Comparison of ENCODE assay signal across 1 cellular context in the genomic region with DNA sequence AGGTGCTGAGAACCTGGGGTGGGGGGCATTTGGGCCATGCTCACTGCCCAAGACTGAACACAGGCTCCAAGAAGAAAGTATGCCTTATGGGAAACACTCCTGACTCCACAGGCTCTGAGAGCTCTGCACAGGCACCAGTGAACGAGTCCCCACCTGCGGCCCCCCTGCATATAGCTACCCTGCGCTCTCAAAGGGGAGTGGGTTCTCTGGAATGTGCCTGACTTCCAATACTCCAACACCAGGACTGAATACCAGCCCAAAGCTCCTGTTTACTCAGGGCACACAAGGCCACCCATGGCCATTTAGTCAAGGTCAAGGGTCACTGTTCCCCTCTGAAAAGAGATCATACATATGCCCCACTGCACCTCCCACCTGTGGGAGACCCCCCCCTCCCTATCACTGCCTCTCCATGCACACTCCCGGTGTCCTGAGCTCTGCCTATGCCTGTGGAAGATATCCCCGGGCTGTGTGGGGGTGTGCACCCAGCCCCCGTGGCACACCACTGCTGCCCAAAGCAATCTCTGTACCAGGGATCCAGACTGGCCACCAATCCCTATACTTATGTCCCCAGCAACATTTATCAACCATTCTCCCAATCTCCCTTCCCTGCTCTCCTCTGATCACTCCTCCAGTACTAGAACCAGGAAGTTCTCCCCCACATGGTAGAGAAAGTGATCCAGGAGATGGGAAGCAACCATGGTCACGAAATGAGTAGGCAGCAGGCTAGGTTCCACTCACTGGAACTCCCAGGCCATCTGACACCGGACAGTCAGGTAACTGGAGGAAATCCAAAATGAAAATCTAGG.
TF ChIP-seq lines count a peak whose summit lies in the region.

No MANE protein-coding gene starts in this region.

TF ChIP-seq in HepG2, 621 proteins besides CTCF, POLR2A, EP300 and RAD21 (continued from another document and continues in another):
- no peak for TF ChIP-seq NFAT5 (CRISPR knock-in tag; IDR thresholded peaks at IDR 0.05)
- no peak for TF ChIP-seq CC2D1A (CRISPR knock-in tag; IDR thresholded peaks at IDR 0.05)
- no peak for TF ChIP-seq MTA3 (CRISPR knock-in tag; IDR thresholded peaks at IDR 0.05)
- TF ChIP-seq ZFP1 (CRISPR knock-in tag; IDR thresholded peaks at IDR 0.05) = peak; percentile 53; the same call in 1 of the 2 replicates
- no peak for TF ChIP-seq ZNF20 (CRISPR knock-in tag; IDR thresholded peaks at IDR 0.05)
- no peak for TF ChIP-seq ZFP62 (CRISPR knock-in tag; IDR thresholded peaks at IDR 0.05)
- TF ChIP-seq, protein P1, sequence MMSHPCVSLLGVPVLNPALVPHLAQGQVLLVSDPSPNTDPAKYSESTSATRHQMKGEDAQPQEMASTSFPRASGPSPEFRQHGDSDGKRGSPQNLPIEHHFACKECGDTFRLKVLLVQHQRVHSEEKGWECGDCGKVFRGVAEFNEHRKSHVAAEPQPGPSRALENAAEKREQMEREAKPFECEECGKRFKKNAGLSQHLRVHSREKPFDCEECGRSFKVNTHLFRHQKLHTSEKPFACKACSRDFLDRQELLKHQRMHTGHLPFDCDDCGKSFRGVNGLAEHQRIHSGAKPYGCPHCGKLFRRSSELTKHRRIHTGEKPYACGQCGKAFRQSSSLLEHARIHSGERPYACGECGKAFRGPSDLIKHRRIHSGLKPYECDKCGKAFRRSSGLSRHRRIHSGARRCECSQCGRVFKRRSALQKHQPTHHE (CRISPR knock-in tag; IDR thresholded peaks at IDR 0.05; ENCODE audit: borderline replicate concordance) = no peak
- no peak for TF ChIP-seq ZNF773 (CRISPR knock-in tag; IDR thresholded peaks at IDR 0.05; ENCODE audit: borderline replicate concordance)
- TF ChIP-seq ZNF143 (CRISPR knock-in tag; IDR thresholded peaks at IDR 0.05) = peak; percentile 39; the same call in 1 of the 2 replicates
- TF ChIP-seq SP5 (CRISPR knock-in tag; IDR thresholded peaks at IDR 0.05; ENCODE audit: borderline replicate concordance, low read depth) = peak; percentile 99
- TF ChIP-seq SIX4 (CRISPR knock-in tag; IDR thresholded peaks at IDR 0.05) = peak; percentile 98
- TF ChIP-seq, protein P2, sequence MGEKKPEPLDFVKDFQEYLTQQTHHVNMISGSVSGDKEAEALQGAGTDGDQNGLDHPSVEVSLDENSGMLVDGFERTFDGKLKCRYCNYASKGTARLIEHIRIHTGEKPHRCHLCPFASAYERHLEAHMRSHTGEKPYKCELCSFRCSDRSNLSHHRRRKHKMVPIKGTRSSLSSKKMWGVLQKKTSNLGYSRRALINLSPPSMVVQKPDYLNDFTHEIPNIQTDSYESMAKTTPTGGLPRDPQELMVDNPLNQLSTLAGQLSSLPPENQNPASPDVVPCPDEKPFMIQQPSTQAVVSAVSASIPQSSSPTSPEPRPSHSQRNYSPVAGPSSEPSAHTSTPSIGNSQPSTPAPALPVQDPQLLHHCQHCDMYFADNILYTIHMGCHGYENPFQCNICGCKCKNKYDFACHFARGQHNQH (CRISPR knock-in tag; IDR thresholded peaks at IDR 0.05) = peak; percentile 75
- TF ChIP-seq RBFOX2 (IDR thresholded peaks at IDR 0.05; ENCODE audit: low read depth, low read length) = no peak
- TF ChIP-seq CREB1 (IDR thresholded peaks at IDR 0.05) = no peak
- TF ChIP-seq CREB1 (CRISPR knock-in tag; IDR thresholded peaks at IDR 0.05) = 0 out of 2 replicates have a peak, but pooled peaks have one; percentile 48
- TF ChIP-seq ZKSCAN8 (CRISPR knock-in tag; IDR thresholded peaks at IDR 0.05; ENCODE audit: borderline replicate concordance) = peak; percentile 85
- TF ChIP-seq RXRB (CRISPR knock-in tag; IDR thresholded peaks at IDR 0.05; ENCODE audit: borderline replicate concordance) = peak; percentile 93
- TF ChIP-seq, protein P3, sequence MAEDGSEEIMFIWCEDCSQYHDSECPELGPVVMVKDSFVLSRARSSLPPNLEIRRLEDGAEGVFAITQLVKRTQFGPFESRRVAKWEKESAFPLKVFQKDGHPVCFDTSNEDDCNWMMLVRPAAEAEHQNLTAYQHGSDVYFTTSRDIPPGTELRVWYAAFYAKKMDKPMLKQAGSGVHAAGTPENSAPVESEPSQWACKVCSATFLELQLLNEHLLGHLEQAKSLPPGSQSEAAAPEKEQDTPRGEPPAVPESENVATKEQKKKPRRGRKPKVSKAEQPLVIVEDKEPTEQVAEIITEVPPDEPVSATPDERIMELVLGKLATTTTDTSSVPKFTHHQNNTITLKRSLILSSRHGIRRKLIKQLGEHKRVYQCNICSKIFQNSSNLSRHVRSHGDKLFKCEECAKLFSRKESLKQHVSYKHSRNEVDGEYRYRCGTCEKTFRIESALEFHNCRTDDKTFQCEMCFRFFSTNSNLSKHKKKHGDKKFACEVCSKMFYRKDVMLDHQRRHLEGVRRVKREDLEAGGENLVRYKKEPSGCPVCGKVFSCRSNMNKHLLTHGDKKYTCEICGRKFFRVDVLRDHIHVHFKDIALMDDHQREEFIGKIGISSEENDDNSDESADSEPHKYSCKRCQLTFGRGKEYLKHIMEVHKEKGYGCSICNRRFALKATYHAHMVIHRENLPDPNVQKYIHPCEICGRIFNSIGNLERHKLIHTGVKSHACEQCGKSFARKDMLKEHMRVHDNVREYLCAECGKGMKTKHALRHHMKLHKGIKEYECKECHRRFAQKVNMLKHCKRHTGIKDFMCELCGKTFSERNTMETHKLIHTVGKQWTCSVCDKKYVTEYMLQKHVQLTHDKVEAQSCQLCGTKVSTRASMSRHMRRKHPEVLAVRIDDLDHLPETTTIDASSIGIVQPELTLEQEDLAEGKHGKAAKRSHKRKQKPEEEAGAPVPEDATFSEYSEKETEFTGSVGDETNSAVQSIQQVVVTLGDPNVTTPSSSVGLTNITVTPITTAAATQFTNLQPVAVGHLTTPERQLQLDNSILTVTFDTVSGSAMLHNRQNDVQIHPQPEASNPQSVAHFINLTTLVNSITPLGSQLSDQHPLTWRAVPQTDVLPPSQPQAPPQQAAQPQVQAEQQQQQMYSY (CRISPR knock-in tag; IDR thresholded peaks at IDR 0.05) = no peak
- no peak for TF ChIP-seq PAWR (CRISPR knock-in tag; IDR thresholded peaks at IDR 0.05; ENCODE audit: borderline replicate concordance)
- no peak for TF ChIP-seq FOXM1 (CRISPR knock-in tag; IDR thresholded peaks at IDR 0.05)
- no peak for TF ChIP-seq ZFP36L1 (CRISPR knock-in tag; IDR thresholded peaks at IDR 0.05)
- TF ChIP-seq, protein P4, sequence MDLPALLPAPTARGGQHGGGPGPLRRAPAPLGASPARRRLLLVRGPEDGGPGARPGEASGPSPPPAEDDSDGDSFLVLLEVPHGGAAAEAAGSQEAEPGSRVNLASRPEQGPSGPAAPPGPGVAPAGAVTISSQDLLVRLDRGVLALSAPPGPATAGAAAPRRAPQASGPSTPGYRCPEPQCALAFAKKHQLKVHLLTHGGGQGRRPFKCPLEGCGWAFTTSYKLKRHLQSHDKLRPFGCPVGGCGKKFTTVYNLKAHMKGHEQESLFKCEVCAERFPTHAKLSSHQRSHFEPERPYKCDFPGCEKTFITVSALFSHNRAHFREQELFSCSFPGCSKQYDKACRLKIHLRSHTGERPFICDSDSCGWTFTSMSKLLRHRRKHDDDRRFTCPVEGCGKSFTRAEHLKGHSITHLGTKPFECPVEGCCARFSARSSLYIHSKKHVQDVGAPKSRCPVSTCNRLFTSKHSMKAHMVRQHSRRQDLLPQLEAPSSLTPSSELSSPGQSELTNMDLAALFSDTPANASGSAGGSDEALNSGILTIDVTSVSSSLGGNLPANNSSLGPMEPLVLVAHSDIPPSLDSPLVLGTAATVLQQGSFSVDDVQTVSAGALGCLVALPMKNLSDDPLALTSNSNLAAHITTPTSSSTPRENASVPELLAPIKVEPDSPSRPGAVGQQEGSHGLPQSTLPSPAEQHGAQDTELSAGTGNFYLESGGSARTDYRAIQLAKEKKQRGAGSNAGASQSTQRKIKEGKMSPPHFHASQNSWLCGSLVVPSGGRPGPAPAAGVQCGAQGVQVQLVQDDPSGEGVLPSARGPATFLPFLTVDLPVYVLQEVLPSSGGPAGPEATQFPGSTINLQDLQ (CRISPR knock-in tag; IDR thresholded peaks at IDR 0.05) = no peak
- TF ChIP-seq ZNF3 (CRISPR knock-in tag; IDR thresholded peaks at IDR 0.05) = no peak
- peak; percentile 93 for TF ChIP-seq SAP130 (CRISPR knock-in tag; IDR thresholded peaks at IDR 0.05; ENCODE audit: low read depth)
- no peak for TF ChIP-seq TEAD2 (CRISPR knock-in tag; IDR thresholded peaks at IDR 0.05)
- no peak for TF ChIP-seq ZNF841 (CRISPR knock-in tag; IDR thresholded peaks at IDR 0.05; ENCODE audit: borderline replicate concordance)
- TF ChIP-seq SP4 (CRISPR knock-in tag; IDR thresholded peaks at IDR 0.05) = 0 out of 2 replicates have a peak, but pooled peaks have one; percentile 60
- TF ChIP-seq RARA (CRISPR knock-in tag; IDR thresholded peaks at IDR 0.05) = peak; percentile 86
- TF ChIP-seq ZKSCAN1 (IDR thresholded peaks at IDR 0.05; ENCODE audit: low read length) = no peak
- no peak for TF ChIP-seq NR2F2 (IDR thresholded peaks at IDR 0.05; ENCODE audit: borderline replicate concordance, low read depth)
- TF ChIP-seq ZNF350 (CRISPR knock-in tag; IDR thresholded peaks at IDR 0.05; ENCODE audit: borderline replicate concordance, low read depth) = peak; percentile 61; the same call in 1 of the 2 replicates
- TF ChIP-seq, protein P5, sequence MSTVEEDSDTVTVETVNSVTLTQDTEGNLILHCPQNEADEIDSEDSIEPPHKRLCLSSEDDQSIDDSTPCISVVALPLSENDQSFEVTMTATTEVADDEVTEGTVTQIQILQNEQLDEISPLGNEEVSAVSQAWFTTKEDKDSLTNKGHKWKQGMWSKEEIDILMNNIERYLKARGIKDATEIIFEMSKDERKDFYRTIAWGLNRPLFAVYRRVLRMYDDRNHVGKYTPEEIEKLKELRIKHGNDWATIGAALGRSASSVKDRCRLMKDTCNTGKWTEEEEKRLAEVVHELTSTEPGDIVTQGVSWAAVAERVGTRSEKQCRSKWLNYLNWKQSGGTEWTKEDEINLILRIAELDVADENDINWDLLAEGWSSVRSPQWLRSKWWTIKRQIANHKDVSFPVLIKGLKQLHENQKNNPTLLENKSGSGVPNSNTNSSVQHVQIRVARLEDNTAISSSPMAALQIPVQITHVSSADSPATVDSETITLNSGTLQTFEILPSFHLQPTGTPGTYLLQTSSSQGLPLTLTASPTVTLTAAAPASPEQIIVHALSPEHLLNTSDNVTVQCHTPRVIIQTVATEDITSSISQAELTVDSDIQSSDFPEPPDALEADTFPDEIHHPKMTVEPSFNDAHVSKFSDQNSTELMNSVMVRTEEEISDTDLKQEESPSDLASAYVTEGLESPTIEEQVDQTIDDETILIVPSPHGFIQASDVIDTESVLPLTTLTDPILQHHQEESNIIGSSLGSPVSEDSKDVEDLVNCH (CRISPR knock-in tag; IDR thresholded peaks at IDR 0.05) = no peak
- TF ChIP-seq ZNF564 (CRISPR knock-in tag; IDR thresholded peaks at IDR 0.05) = no peak; the same call in 1 of the 2 replicates
- TF ChIP-seq ZNF557 (CRISPR knock-in tag; IDR thresholded peaks at IDR 0.05) = no peak
- TF ChIP-seq, protein P6, sequence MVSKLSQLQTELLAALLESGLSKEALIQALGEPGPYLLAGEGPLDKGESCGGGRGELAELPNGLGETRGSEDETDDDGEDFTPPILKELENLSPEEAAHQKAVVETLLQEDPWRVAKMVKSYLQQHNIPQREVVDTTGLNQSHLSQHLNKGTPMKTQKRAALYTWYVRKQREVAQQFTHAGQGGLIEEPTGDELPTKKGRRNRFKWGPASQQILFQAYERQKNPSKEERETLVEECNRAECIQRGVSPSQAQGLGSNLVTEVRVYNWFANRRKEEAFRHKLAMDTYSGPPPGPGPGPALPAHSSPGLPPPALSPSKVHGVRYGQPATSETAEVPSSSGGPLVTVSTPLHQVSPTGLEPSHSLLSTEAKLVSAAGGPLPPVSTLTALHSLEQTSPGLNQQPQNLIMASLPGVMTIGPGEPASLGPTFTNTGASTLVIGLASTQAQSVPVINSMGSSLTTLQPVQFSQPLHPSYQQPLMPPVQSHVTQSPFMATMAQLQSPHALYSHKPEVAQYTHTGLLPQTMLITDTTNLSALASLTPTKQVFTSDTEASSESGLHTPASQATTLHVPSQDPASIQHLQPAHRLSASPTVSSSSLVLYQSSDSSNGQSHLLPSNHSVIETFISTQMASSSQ (IDR thresholded peaks at IDR 0.05; ENCODE audit: low read depth) = 0 out of 2 replicates have a peak, but pooled peaks have one; percentile 44
- TF ChIP-seq, protein P6 (CRISPR knock-in tag; IDR thresholded peaks at IDR 0.05; ENCODE audit: borderline replicate concordance) = peak; percentile 72; the same call in 1 of the 2 replicates
